8 cellular contexts compared by ENCODE assay signal in genomic region chr3:9809615-9810356, GRCh38. TPM values are rescaled to one million over a fixed set of nuclear protein-coding genes. Genes with fewer than 3 reads are reported as not detected.
DNase-seq lines count a peak whose midpoint lies in the region; ATAC-seq and TF ChIP-seq lines count a peak whose summit lies in the region.

A gene with protein sequence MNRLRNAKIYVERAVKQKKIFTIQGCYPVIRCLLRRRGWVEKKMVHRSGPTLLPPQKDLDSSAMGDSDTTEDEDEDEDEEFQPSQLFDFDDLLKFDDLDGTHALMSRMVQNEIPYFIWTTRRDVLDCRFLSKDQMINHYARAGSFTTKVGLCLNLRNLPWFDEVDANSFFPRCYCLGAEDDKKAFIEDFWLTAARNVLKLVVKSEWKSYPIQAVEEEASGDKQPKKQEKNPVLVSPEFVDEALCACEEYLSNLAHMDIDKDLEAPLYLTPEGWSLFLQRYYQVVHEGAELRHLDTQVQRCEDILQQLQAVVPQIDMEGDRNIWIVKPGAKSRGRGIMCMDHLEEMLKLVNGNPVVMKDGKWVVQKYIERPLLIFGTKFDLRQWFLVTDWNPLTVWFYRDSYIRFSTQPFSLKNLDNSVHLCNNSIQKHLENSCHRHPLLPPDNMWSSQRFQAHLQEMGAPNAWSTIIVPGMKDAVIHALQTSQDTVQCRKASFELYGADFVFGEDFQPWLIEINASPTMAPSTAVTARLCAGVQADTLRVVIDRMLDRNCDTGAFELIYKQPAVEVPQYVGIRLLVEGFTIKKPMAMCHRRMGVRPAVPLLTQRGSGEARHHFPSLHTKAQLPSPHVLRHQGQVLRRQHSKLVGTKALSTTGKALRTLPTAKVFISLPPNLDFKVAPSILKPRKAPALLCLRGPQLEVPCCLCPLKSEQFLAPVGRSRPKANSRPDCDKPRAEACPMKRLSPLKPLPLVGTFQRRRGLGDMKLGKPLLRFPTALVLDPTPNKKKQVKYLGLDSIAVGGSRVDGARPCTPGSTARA (plus strand): TSS chr3:9810262. CDS start chr3:9810662, 400 bp downstream.

- TF ChIP-seq CTCF in ascending aorta (IDR thresholded peaks at IDR 0.05) (no peak), left ventricle myocardium inferior (IDR thresholded peaks at IDR 0.05; ENCODE audit: borderline replicate concordance) (peak; percentile 15)

- ATAC-seq in GM21360 (IDR thresholded peaks at IDR 0.05; ENCODE audit: unreplicated experiment), result peak; percentile 41
- no peak for ATAC-seq in HG02938 (IDR thresholded peaks at IDR 0.05; ENCODE audit: unreplicated experiment)

- H3K36me3 ChIP-seq in ascending aorta, result peaks cover 21 to 27% of the 10 kb centered on the region in 2 donors
- peaks cover 36% of the 10 kb centered on the region for H3K36me3 ChIP-seq in left ventricle myocardium inferior

- H3K4me3 ChIP-seq in ascending aorta, result peak within 1 kb of the TSS; percentile 71 to 80
- peak within 1 kb of the TSS; percentile 81 for H3K4me3 ChIP-seq in left ventricle myocardium inferior

- H3K9me3 ChIP-seq in ascending aorta (no peaks in the 10 kb centered on the region), left ventricle myocardium inferior (replicated peaks) (no peaks in the 10 kb centered on the region)

- DNase-seq in Caki2 (ENCODE audit: low read depth) (peak; percentile 67), LoVo (ENCODE audit: low spot score) (peak; percentile 39), ascending aorta (ENCODE audit: low spot score in 2 of 2) (peak in 1 of 2 donors; percentile 90), left ventricle myocardium inferior (peak; percentile 78), posterior cingulate gyrus (peak; percentile 45 to 94 (median 68))

- in situ Hi-C loops in Caki2 (cut with HindIII; ENCODE audit: low pct_unique_long_range_greater_than_20kb, low sequenced_read_pairs), result no loop called here

- intact Hi-C loops in T-helper 1 cell treated with Interleukin-12 subunit alpha and Interleukin-12 subunit beta and Interleukin-4 antibody, amounts not matched to agents 30 ng/mL and 1 ng/mL, for 36 hours (cut with micrococcal nuclease), result loop anchor here (1.0 to 2.0 kb wide), 4 partner anchors 16 to 78 kb away; partner anchors contain the start of genes ARPC4, BRPF1, OGG1 and RPUSD3
- intact Hi-C loops in ascending aorta (cut with DNase I) (loop anchor here (1.0 kb wide), 3 partner anchors 17 to 93 kb away; partner anchors contain the start of genes RPUSD3 and TADA3), left ventricle myocardium inferior (cut with micrococcal nuclease) (no loop called here), posterior cingulate gyrus (cut with DNase I) (no loop called here)

- H3K27me3 ChIP-seq in ascending aorta, result no peaks in the 10 kb centered on the region
- H3K27me3 ChIP-seq in left ventricle myocardium inferior (ENCODE audit: low read depth), result no peaks in the 10 kb centered on the region

- H3K4me1 ChIP-seq in ascending aorta (peaks cover 5 to 10% of the 10 kb centered on the region in 2 donors), left ventricle myocardium inferior (peaks cover 20% of the 10 kb centered on the region)

- H3K27ac ChIP-seq in ascending aorta (peak within 1 kb of the TSS; percentile 94 to 95), left ventricle myocardium inferior (replicated peaks) (peak within 1 kb of the TSS; percentile 95)

RNA-seq across cellular contexts. Expression of the gene that starts here (rescaled TPM):
- 1.4 and 6.6 TPM in 2 replicates for total RNA-seq in Caki2 (2014; rRNA removed; shearing (Covaris generic); ENCODE audit: low replicate concordance)
- 46.7 and 51.4 TPM in 2 replicates for total RNA-seq in T-helper 1 cell treated with Interleukin-12 subunit alpha and Interleukin-12 subunit beta and Interleukin-4 antibody, amounts not matched to agents 30 ng/mL and 1 ng/mL, for 36 hours
- total RNA-seq in ascending aorta (47.0 TPM), left ventricle myocardium inferior (10.2 TPM)

Comparison
In these comparisons a context has a peak if more than half of its experiments do, and no peak if none do; other contexts are left out.
1. intact Hi-C loops: an anchor here in T-helper 1 cell treated with Interleukin-12 subunit alpha and Interleukin-12 subunit beta and Interleukin-4 antibody, amounts not matched to agents 30 ng/mL and 1 ng/mL, for 36 hours (1.0 to 2.0 kb wide) and ascending aorta (1.0 kb wide); none called in left ventricle myocardium inferior and posterior cingulate gyrus.